ENCODE assay signal across 1 cellular context in genomic region chr6:79608334-79609224, GRCh38.
TF ChIP-seq lines count a peak whose summit lies in the region.

No MANE protein-coding gene starts in this region.

TF ChIP-seq in HepG2, 621 proteins besides CTCF, POLR2A, EP300 and RAD21 (continued from another document and continues in another):
- TF ChIP-seq PATZ1 (CRISPR knock-in tag; IDR thresholded peaks at IDR 0.05): peak; percentile 76
- TF ChIP-seq MAFK (conservative IDR thresholded peaks at IDR 0.05 in 1 of 2, IDR thresholded peaks at IDR 0.05 in 1 of 2; ENCODE audit: low read length in 2 of 2): no peak
- TF ChIP-seq HIC2 (CRISPR knock-in tag; IDR thresholded peaks at IDR 0.05; ENCODE audit: low read depth): peak; percentile 44; the same call in 1 of the 2 replicates
- TF ChIP-seq TEF (CRISPR knock-in tag; IDR thresholded peaks at IDR 0.05): no peak
- TF ChIP-seq RFXAP (CRISPR knock-in tag; IDR thresholded peaks at IDR 0.05; ENCODE audit: borderline replicate concordance): 0 out of 2 replicates have a peak, but pooled peaks have one; percentile 19
- peak; percentile 61 for TF ChIP-seq ZNF644 (CRISPR knock-in tag; IDR thresholded peaks at IDR 0.05; ENCODE audit: low read depth)
- peak; percentile 37; the same call in 1 of the 2 replicates for TF ChIP-seq BCL6 (CRISPR knock-in tag; IDR thresholded peaks at IDR 0.05)
- TF ChIP-seq PITX1 (CRISPR knock-in tag; IDR thresholded peaks at IDR 0.05): peak; percentile 95
- TF ChIP-seq MED1 (CRISPR knock-in tag; IDR thresholded peaks at IDR 0.05): peak; percentile 66
- no peak for TF ChIP-seq NR3C1 (CRISPR knock-in tag; IDR thresholded peaks at IDR 0.05)
- no peak for TF ChIP-seq PHB2 (IDR thresholded peaks at IDR 0.05; ENCODE audit: partially characterized antibody)
- TF ChIP-seq CC2D1A (CRISPR knock-in tag; IDR thresholded peaks at IDR 0.05): 0 out of 2 replicates have a peak, but pooled peaks have one; percentile 50
- peak; percentile 10; the same call in 1 of the 2 replicates for TF ChIP-seq ZMYM3 (CRISPR knock-in tag; IDR thresholded peaks at IDR 0.05)
- TF ChIP-seq NR2F6 (IDR thresholded peaks at IDR 0.05): peak; percentile 42; the same call in 1 of the 2 replicates
- 0 out of 2 replicates have a peak, but pooled peaks have one; percentile 9 for TF ChIP-seq NR2F6 (CRISPR knock-in tag; IDR thresholded peaks at IDR 0.05)
- TF ChIP-seq FOXP1 (IDR thresholded peaks at IDR 0.05): no peak
- TF ChIP-seq FOXP1 (CRISPR knock-in tag; IDR thresholded peaks at IDR 0.05): peak; percentile 65
- no peak for TF ChIP-seq ZNF558 (CRISPR knock-in tag; IDR thresholded peaks at IDR 0.05; ENCODE audit: borderline replicate concordance)
- TF ChIP-seq ZNF317 (CRISPR knock-in tag; IDR thresholded peaks at IDR 0.05): peak; percentile 78; the same call in 1 of the 2 replicates
- no peak for TF ChIP-seq MATR3 (CRISPR knock-in tag; IDR thresholded peaks at IDR 0.05)
- TF ChIP-seq SCMH1 (CRISPR knock-in tag; IDR thresholded peaks at IDR 0.05; ENCODE audit: borderline replicate concordance): no peak
- TF ChIP-seq, protein P1, sequence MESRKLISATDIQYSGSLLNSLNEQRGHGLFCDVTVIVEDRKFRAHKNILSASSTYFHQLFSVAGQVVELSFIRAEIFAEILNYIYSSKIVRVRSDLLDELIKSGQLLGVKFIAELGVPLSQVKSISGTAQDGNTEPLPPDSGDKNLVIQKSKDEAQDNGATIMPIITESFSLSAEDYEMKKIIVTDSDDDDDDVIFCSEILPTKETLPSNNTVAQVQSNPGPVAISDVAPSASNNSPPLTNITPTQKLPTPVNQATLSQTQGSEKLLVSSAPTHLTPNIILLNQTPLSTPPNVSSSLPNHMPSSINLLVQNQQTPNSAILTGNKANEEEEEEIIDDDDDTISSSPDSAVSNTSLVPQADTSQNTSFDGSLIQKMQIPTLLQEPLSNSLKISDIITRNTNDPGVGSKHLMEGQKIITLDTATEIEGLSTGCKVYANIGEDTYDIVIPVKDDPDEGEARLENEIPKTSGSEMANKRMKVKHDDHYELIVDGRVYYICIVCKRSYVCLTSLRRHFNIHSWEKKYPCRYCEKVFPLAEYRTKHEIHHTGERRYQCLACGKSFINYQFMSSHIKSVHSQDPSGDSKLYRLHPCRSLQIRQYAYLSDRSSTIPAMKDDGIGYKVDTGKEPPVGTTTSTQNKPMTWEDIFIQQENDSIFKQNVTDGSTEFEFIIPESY (CRISPR knock-in tag; IDR thresholded peaks at IDR 0.05): no peak
- TF ChIP-seq ZNF83 (CRISPR knock-in tag; IDR thresholded peaks at IDR 0.05; ENCODE audit: borderline replicate concordance): no peak
- no peak for TF ChIP-seq JARID2 (CRISPR knock-in tag; IDR thresholded peaks at IDR 0.05; ENCODE audit: insufficient replicate concordance)
- TF ChIP-seq, protein P2, sequence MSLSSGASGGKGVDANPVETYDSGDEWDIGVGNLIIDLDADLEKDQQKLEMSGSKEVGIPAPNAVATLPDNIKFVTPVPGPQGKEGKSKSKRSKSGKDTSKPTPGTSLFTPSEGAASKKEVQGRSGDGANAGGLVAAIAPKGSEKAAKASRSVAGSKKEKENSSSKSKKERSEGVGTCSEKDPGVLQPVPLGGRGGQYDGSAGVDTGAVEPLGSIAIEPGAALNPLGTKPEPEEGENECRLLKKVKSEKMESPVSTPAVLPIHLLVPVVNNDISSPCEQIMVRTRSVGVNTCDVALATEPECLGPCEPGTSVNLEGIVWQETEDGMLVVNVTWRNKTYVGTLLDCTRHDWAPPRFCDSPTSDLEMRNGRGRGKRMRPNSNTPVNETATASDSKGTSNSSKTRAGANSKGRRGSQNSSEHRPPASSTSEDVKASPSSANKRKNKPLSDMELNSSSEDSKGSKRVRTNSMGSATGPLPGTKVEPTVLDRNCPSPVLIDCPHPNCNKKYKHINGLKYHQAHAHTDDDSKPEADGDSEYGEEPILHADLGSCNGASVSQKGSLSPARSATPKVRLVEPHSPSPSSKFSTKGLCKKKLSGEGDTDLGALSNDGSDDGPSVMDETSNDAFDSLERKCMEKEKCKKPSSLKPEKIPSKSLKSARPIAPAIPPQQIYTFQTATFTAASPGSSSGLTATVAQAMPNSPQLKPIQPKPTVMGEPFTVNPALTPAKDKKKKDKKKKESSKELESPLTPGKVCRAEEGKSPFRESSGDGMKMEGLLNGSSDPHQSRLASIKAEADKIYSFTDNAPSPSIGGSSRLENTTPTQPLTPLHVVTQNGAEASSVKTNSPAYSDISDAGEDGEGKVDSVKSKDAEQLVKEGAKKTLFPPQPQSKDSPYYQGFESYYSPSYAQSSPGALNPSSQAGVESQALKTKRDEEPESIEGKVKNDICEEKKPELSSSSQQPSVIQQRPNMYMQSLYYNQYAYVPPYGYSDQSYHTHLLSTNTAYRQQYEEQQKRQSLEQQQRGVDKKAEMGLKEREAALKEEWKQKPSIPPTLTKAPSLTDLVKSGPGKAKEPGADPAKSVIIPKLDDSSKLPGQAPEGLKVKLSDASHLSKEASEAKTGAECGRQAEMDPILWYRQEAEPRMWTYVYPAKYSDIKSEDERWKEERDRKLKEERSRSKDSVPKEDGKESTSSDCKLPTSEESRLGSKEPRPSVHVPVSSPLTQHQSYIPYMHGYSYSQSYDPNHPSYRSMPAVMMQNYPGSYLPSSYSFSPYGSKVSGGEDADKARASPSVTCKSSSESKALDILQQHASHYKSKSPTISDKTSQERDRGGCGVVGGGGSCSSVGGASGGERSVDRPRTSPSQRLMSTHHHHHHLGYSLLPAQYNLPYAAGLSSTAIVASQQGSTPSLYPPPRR (CRISPR knock-in tag; IDR thresholded peaks at IDR 0.05; ENCODE audit: borderline replicate concordance): peak; percentile 80
- TF ChIP-seq SMYD3 (CRISPR knock-in tag; IDR thresholded peaks at IDR 0.05): 0 out of 2 replicates have a peak, but pooled peaks have one; percentile 61
- TF ChIP-seq, protein P3, sequence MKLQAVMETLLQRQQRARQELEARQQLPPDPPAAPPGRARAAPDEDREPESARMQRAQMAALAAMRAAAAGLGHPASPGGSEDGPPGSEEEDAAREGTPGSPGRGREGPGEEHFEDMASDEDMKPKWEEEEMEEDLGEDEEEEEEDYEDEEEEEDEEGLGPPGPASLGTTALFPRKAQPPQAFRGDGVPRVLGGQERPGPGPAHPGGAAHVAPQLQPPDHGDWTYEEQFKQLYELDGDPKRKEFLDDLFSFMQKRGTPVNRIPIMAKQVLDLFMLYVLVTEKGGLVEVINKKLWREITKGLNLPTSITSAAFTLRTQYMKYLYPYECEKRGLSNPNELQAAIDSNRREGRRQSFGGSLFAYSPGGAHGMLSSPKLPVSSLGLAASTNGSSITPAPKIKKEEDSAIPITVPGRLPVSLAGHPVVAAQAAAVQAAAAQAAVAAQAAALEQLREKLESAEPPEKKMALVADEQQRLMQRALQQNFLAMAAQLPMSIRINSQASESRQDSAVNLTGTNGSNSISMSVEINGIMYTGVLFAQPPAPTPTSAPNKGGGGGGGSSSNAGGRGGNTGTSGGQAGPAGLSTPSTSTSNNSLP (IDR thresholded peaks at IDR 0.05; ENCODE audit: low read depth, low read length): peak; percentile 55; the same call in 1 of the 2 replicates
- TF ChIP-seq, protein P4, sequence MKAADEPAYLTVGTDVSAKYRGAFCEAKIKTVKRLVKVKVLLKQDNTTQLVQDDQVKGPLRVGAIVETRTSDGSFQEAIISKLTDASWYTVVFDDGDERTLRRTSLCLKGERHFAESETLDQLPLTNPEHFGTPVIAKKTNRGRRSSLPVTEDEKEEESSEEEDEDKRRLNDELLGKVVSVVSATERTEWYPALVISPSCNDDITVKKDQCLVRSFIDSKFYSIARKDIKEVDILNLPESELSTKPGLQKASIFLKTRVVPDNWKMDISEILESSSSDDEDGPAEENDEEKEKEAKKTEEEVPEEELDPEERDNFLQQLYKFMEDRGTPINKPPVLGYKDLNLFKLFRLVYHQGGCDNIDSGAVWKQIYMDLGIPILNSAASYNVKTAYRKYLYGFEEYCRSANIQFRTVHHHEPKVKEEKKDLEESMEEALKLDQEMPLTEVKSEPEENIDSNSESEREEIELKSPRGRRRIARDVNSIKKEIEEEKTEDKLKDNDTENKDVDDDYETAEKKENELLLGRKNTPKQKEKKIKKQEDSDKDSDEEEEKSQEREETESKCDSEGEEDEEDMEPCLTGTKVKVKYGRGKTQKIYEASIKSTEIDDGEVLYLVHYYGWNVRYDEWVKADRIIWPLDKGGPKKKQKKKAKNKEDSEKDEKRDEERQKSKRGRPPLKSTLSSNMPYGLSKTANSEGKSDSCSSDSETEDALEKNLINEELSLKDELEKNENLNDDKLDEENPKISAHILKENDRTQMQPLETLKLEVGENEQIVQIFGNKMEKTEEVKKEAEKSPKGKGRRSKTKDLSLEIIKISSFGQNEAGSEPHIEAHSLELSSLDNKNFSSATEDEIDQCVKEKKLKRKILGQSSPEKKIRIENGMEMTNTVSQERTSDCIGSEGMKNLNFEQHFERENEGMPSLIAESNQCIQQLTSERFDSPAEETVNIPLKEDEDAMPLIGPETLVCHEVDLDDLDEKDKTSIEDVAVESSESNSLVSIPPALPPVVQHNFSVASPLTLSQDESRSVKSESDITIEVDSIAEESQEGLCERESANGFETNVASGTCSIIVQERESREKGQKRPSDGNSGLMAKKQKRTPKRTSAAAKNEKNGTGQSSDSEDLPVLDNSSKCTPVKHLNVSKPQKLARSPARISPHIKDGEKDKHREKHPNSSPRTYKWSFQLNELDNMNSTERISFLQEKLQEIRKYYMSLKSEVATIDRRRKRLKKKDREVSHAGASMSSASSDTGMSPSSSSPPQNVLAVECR (CRISPR knock-in tag; IDR thresholded peaks at IDR 0.05; ENCODE audit: borderline replicate concordance): peak; percentile 27; the same call in 1 of the 2 replicates
- TF ChIP-seq ZNF772 (CRISPR knock-in tag; IDR thresholded peaks at IDR 0.05): no peak
- TF ChIP-seq, protein P5, sequence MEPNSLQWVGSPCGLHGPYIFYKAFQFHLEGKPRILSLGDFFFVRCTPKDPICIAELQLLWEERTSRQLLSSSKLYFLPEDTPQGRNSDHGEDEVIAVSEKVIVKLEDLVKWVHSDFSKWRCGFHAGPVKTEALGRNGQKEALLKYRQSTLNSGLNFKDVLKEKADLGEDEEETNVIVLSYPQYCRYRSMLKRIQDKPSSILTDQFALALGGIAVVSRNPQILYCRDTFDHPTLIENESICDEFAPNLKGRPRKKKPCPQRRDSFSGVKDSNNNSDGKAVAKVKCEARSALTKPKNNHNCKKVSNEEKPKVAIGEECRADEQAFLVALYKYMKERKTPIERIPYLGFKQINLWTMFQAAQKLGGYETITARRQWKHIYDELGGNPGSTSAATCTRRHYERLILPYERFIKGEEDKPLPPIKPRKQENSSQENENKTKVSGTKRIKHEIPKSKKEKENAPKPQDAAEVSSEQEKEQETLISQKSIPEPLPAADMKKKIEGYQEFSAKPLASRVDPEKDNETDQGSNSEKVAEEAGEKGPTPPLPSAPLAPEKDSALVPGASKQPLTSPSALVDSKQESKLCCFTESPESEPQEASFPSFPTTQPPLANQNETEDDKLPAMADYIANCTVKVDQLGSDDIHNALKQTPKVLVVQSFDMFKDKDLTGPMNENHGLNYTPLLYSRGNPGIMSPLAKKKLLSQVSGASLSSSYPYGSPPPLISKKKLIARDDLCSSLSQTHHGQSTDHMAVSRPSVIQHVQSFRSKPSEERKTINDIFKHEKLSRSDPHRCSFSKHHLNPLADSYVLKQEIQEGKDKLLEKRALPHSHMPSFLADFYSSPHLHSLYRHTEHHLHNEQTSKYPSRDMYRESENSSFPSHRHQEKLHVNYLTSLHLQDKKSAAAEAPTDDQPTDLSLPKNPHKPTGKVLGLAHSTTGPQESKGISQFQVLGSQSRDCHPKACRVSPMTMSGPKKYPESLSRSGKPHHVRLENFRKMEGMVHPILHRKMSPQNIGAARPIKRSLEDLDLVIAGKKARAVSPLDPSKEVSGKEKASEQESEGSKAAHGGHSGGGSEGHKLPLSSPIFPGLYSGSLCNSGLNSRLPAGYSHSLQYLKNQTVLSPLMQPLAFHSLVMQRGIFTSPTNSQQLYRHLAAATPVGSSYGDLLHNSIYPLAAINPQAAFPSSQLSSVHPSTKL (CRISPR knock-in tag; IDR thresholded peaks at IDR 0.05): peak; percentile 81
- TF ChIP-seq FOXJ3 (CRISPR knock-in tag; IDR thresholded peaks at IDR 0.05; ENCODE audit: borderline replicate concordance): peak; percentile 78; the same call in 1 of the 2 replicates
- TF ChIP-seq CEBPG (CRISPR knock-in tag; IDR thresholded peaks at IDR 0.05): peak; percentile 85
- TF ChIP-seq ZKSCAN8 (CRISPR knock-in tag; IDR thresholded peaks at IDR 0.05; ENCODE audit: borderline replicate concordance): peak; percentile 66; the same call in 1 of the 2 replicates
- no peak for TF ChIP-seq ZC3H4 (CRISPR knock-in tag; IDR thresholded peaks at IDR 0.05; ENCODE audit: borderline replicate concordance)
- TF ChIP-seq NONO (IDR thresholded peaks at IDR 0.05): no peak
- TF ChIP-seq NONO (CRISPR knock-in tag; conservative IDR thresholded peaks at IDR 0.05): peak; percentile 60
